Comparison of ENCODE assay signal across 19 cellular contexts in genomic region chr7:70356324-70356797, GRCh38.
DNase-seq lines count a peak whose midpoint lies in the region; ATAC-seq and TF ChIP-seq lines count a peak whose summit lies in the region.
"Had no signal": no experiment of that assay in that cellular context is flagged by ENCODE, and none has a peak within 500 bp of the region (broad histone marks: within the 10 kb centered on the region; RNA-seq: fewer than 3 reads in every experiment).

No MANE protein-coding gene starts in this region.

- H3K36me3 ChIP-seq in neural cell (ENCODE audit: insufficient read depth, low read length), result no peaks in the 10 kb centered on the region
- H3K36me3 ChIP-seq: thyroid gland had no signal

- no peak overlapping the region for H2AFZ ChIP-seq in neural cell (ENCODE audit: low read depth, low read length)

- TF ChIP-seq EP300 in neural cell (conservative IDR thresholded peaks at IDR 0.05; ENCODE audit: poor library complexity, severe bottlenecking), result no peak

- no peaks in the 10 kb centered on the region for H3K9me2 ChIP-seq in neural cell (ENCODE audit: insufficient read depth, low read length)

- ATAC-seq in HG03521 (IDR thresholded peaks at IDR 0.05; ENCODE audit: unreplicated experiment), result no peak
- ATAC-seq: activated T-cell treated with anti-CD3 and anti-CD28 coated beads, Interleukin-2, amount 50 U/mL, for 72 hours; K562; stimulated activated naive CD8-positive, alpha-beta T cell treated with anti-CD3 and anti-CD28 coated beads, Interleukin-15, Interleukin-2, amounts not matched to agents 100 U/mL and 50 U/mL, for 24 hours had no signal

- no peaks in the 10 kb centered on the region for H4K20me1 ChIP-seq in neural cell (ENCODE audit: insufficient read depth)

- H3K4me3 ChIP-seq in neural cell (ENCODE audit: low read length), result no peak overlapping the region
- H3K4me3 ChIP-seq: K562, thyroid gland had no signal

- no peak for TF ChIP-seq RAD21 in neural cell (conservative IDR thresholded peaks at IDR 0.05)

- H3K27ac ChIP-seq in neural cell (ENCODE audit: low read length), result peak overlapping the region; percentile 60
- H3K27ac ChIP-seq: 22Rv1, thyroid gland had no signal

- no peak overlapping the region for H3K9ac ChIP-seq in neural cell (ENCODE audit: low read length)

- no peaks in the 10 kb centered on the region for H3K79me2 ChIP-seq in neural cell (replicated peaks; ENCODE audit: insufficient read depth, low read length)

- no peaks in the 10 kb centered on the region for H3K27me3 ChIP-seq in neural cell (ENCODE audit: insufficient read depth, low read depth, low read length)
- H3K27me3 ChIP-seq: thyroid gland had no signal

- DNase-seq in DMS53 (lab: John Stamatoyannopoulos, UW) (peak; percentile 32), DMS53 treated with DMSO at 0.1 percent for 48 hours (lab: John Stamatoyannopoulos, UW; ENCODE audit: unreplicated experiment) (no peak), NCI-H1092 treated with DMSO at 0.1 percent for 48 hours (lab: John Stamatoyannopoulos, UW) (peak; percentile 94), NCI-H524 (lab: John Stamatoyannopoulos, UW) (peak; percentile 69 to 89), HuH-7 (ENCODE audit: low spot score) (no peak), HCEC 1CT (no peak)
- DNase-seq: activated CD4-positive, alpha-beta T cell treated with anti-CD3 and anti-CD28 coated beads for 4 hours; activated T-cell treated with anti-CD3 and anti-CD28 coated beads, Interleukin-2, amount 50 U/mL, for 72 hours; caudate nucleus; CD8-positive, alpha-beta memory T cell; dermis blood vessel endothelial cell; MV-4-11; stimulated activated CD4-positive, alpha-beta T cell treated with anti-CD3 and anti-CD28 coated beads, Interleukin-4, amount 100 ng/mL, for 24 hours; stimulated activated naive CD8-positive, alpha-beta T cell treated with anti-CD3 and anti-CD28 coated beads, Interleukin-15, Interleukin-2, amounts not matched to agents 100 U/mL and 50 U/mL, for 24 hours; thyroid gland had no signal

- H3F3A ChIP-seq in neural cell (ENCODE audit: insufficient read depth, low read length, poor library complexity, severe bottlenecking), result no peaks in the 10 kb centered on the region

- no peak for TF ChIP-seq CTCF in neural cell (IDR thresholded peaks at IDR 0.05; ENCODE audit: poor library complexity, severe bottlenecking)

- H3K4me2 ChIP-seq in neural cell (ENCODE audit: low read length), result no peak overlapping the region

- no peaks in the 10 kb centered on the region for H3K9me3 ChIP-seq in neural cell (ENCODE audit: low read length)
- H3K9me3 ChIP-seq: thyroid gland had no signal

TF ChIP-seq in neural cell, 6 proteins besides CTCF, POLR2A, EP300 and RAD21:
- TF ChIP-seq TAF1 (IDR thresholded peaks at IDR 0.05; ENCODE audit: low read depth) (peak; percentile 4), MXI1 (conservative IDR thresholded peaks at IDR 0.05; ENCODE audit: poor library complexity, severe bottlenecking) (no peak), EZH2 (IDR thresholded peaks at IDR 0.05; ENCODE audit: borderline replicate concordance, insufficient read depth, low read length, poor library complexity, severe bottlenecking) (no peak), REST (IDR thresholded peaks at IDR 0.05; ENCODE audit: borderline replicate concordance) (no peak), SMC3 (conservative IDR thresholded peaks at IDR 0.05; ENCODE audit: poor library complexity) (no peak), POLR2AphosphoS5 (IDR thresholded peaks at IDR 0.05) (no peak)
TF ChIP-seq in neural cell: peak in this region for 1.

Comparison
In these comparisons a context has a peak if more than half of its experiments do, and no peak if none do; other contexts are left out.
1. DNase-seq: peak in DMS53 (single experiment), NCI-H1092 treated with DMSO at 0.1 percent for 48 hours (single experiment) and NCI-H524 (2 of 2); none in DMS53 treated with DMSO at 0.1 percent for 48 hours (single experiment), HuH-7 (single experiment) and HCEC 1CT (single experiment).